ENCODE assay signal across 20 cellular contexts in the genomic region with DNA sequence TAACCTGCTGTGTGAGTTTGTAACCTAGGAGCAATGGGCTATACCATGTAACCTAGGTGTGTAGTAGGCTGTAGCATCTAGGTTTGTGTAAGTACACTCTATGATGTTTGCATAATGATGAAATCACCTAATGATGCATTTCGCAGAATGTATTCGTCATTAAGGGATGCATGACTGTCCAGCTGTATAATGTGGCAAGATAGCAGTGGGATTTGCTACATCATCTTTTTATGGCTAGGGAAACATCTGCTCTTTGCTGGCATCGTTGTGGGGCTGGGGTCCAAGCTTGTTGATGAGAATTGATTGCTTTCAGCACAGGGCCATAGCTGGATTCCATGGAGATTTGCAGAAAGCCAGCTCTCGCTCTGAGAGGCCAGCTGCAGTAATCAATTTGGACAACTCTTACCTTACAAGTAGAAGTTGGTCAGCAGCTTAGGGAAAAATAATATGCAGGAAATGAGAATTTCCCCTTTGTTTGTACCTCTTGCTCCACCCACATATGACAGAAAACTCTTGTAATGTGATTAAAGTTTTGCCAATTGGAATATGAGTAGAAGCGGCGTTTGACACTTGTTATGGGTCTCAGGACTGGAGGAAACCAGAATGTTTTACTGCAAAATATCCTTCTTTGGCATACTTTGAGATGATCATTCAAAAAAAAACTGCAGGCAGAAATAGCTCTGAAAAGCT.
DNase-seq lines count a peak whose midpoint lies in the region; ATAC-seq, FAIRE-seq and TF ChIP-seq lines count a peak whose summit lies in the region.
"Had no signal": no experiment of that assay in that cellular context is flagged by ENCODE, and none has a peak within 500 bp of the region (broad histone marks: within the 10 kb centered on the region; RNA-seq: fewer than 3 reads in every experiment).

No MANE protein-coding gene starts in this region.

- H3K27ac ChIP-seq in endodermal cell (ENCODE audit: low read depth, low read length) (no peak overlapping the region), pancreas (no peak overlapping the region)
- H3K27ac ChIP-seq: Peyer's patch had no signal

- no peaks in the 10 kb centered on the region for H3K27me3 ChIP-seq in endodermal cell (ENCODE audit: control insufficient read depth, insufficient read depth, low read length, poor library complexity, severe bottlenecking)
- H3K27me3 ChIP-seq in pancreas, result no peaks in the 10 kb centered on the region
- H3K27me3 ChIP-seq: Peyer's patch had no signal

- H3K27me3 Mint-ChIP-seq in endodermal cell (ENCODE audit: insufficient read depth), result no peaks in the 10 kb centered on the region
- peaks cover 7% of the 10 kb centered on the region for H3K27me3 Mint-ChIP-seq in stimulated activated memory B cell treated with anti-CD40 and anti-IgM and Interleukin-4, amounts not matched to agents 10 μg/mL and 1 μg/mL and 100 μg/mL, for 72 hours

- H3K4me1 Mint-ChIP-seq in endodermal cell, result no peaks in the 10 kb centered on the region
- no peaks in the 10 kb centered on the region for H3K4me1 Mint-ChIP-seq in stimulated activated memory B cell treated with anti-CD40 and anti-IgM and Interleukin-4, amounts not matched to agents 10 μg/mL and 1 μg/mL and 100 μg/mL, for 72 hours

- FAIRE-seq in RCC 7860 (lab: Jason Lieb, UNC) (no peak), pancreas (lab: Jason Lieb, UNC) (no peak)
- FAIRE-seq: H1, HepG2 had no signal

- no peak overlapping the region for H3K4me3 Mint-ChIP-seq in endodermal cell
- no peak overlapping the region for H3K4me3 Mint-ChIP-seq in stimulated activated memory B cell treated with anti-CD40 and anti-IgM and Interleukin-4, amounts not matched to agents 10 μg/mL and 1 μg/mL and 100 μg/mL, for 72 hours
- H3K4me3 Mint-ChIP-seq: HFFc6 had no signal

- peaks cover 16% of the 10 kb centered on the region for H3K9me3 Mint-ChIP-seq in endodermal cell
- peaks cover 2% of the 10 kb centered on the region for H3K9me3 Mint-ChIP-seq in stimulated activated memory B cell treated with anti-CD40 and anti-IgM and Interleukin-4, amounts not matched to agents 10 μg/mL and 1 μg/mL and 100 μg/mL, for 72 hours

- 92 to 100% methylated on average over 3 to 6 of the region's 6 CpGs for WGBS in endodermal cell (ENCODE audit: insufficient coverage in 1 of 2, insufficient read length in 1 of 2), 2 experiments
- WGBS in pancreas, 2 donors, result 72 to 76% methylated on average over 6 of the region's 6 CpGs

- ATAC-seq in stimulated activated memory B cell treated with anti-CD40 and anti-IgM and Interleukin-4, amounts not matched to agents 10 μg/mL and 1 μg/mL and 100 μg/mL, for 72 hours, result no peak
- no peak for ATAC-seq in pancreas
- ATAC-seq: HepG2 had no signal

- intact Hi-C loops in pancreas (cut with DNase I), result no loop called here

- peaks cover 2% of the 10 kb centered on the region for H3K9me3 ChIP-seq in endodermal cell (ENCODE audit: control insufficient read depth, low read length)
- H3K9me3 ChIP-seq in pancreas, result no peaks in the 10 kb centered on the region
- H3K9me3 ChIP-seq: Peyer's patch had no signal

- no peaks in the 10 kb centered on the region for H3K36me3 ChIP-seq in endodermal cell (ENCODE audit: control insufficient read depth, insufficient read depth, low read length)
- no peaks in the 10 kb centered on the region for H3K36me3 ChIP-seq in pancreas
- H3K36me3 ChIP-seq: Peyer's patch had no signal

- no peak overlapping the region for H3K27ac Mint-ChIP-seq in endodermal cell
- no peak overlapping the region for H3K27ac Mint-ChIP-seq in stimulated activated memory B cell treated with anti-CD40 and anti-IgM and Interleukin-4, amounts not matched to agents 10 μg/mL and 1 μg/mL and 100 μg/mL, for 72 hours
- H3K27ac Mint-ChIP-seq: HFFc6 had no signal

- H3K4me1 ChIP-seq in endodermal cell (ENCODE audit: control insufficient read depth, insufficient read depth, low read length) (no peaks in the 10 kb centered on the region), pancreas (no peaks in the 10 kb centered on the region)
- H3K4me1 ChIP-seq: Peyer's patch had no signal

- H3K36me3 Mint-ChIP-seq in endodermal cell (ENCODE audit: low read depth), result no peaks in the 10 kb centered on the region
- no peaks in the 10 kb centered on the region for H3K36me3 Mint-ChIP-seq in stimulated activated memory B cell treated with anti-CD40 and anti-IgM and Interleukin-4, amounts not matched to agents 10 μg/mL and 1 μg/mL and 100 μg/mL, for 72 hours

- H3K4me3 ChIP-seq in endodermal cell (ENCODE audit: low read length) (no peak overlapping the region), pancreas (no peak overlapping the region)
- H3K4me3 ChIP-seq: Peyer's patch had no signal

- TF ChIP-seq CTCF in endodermal cell (conservative IDR thresholded peaks at IDR 0.05), result no peak
- TF ChIP-seq CTCF in pancreas (IDR thresholded peaks at IDR 0.05), result no peak

- DNase-seq in ELR (ENCODE audit: low read depth) (peak; percentile 44), RCC 7860 (ENCODE audit: low spot score) (peak; percentile 49), dermis blood vessel endothelial cell (peak; percentile 27), iris pigment epithelial cell (ENCODE audit: low read depth) (peak; percentile 17), T1000 (lab: John Stamatoyannopoulos, UW) (no peak), endodermal cell (no peak), pancreas (no peak)
- DNase-seq: AML-193, DND-41, GF-D8, HFFc6, Karpas-422, NCI-H1105 treated with DMSO at 0.1 percent for 48 hours, NCI-H187, NCI-H446 treated with DMSO at 0.1 percent for 48 hours, NCI-H774, Peyer's patch had no signal

- no peak overlapping the region for H3K9ac ChIP-seq in endodermal cell (ENCODE audit: extremely low read depth, low read length, poor library complexity, severe bottlenecking)

Comparison
In these comparisons a context has a peak if more than half of its experiments do, and no peak if none do; other contexts are left out.
1. DNase-seq: peak in ELR (single experiment), RCC 7860 (single experiment), dermis blood vessel endothelial cell (single experiment) and iris pigment epithelial cell (single experiment); none in T1000 (single experiment), endodermal cell (single experiment) and pancreas (0 of 6).